Comparison of ENCODE assay signal across 22 cellular contexts in the genomic region with DNA sequence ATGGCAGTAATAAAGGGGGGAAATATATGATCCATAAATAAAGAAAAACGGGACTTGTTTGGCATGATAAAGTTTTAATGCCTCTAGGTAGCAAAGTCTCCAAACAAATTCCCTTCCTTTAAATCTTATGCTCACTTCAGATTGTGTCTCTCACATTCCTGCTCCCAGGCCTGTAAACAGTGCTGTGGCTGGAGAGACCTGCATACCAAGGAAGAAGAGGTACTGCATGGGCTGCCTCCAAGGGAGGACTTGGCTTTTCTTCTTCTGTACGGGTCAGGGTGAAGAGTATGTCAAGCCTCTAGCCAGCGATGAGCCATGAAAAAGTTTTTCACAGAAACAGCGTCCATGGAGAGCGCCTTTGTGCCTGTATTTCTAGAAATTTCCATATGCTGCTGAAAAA.
"Had no signal": no experiment of that assay in that cellular context is flagged by ENCODE, and none has a peak within 500 bp of the region (broad histone marks: within the 10 kb centered on the region; RNA-seq: fewer than 3 reads in every experiment).

No MANE protein-coding gene starts in this region.

- H3K27ac ChIP-seq: epithelial cell of prostate, esophagus muscularis mucosa, gastrocnemius medialis, heart right ventricle, left ventricle myocardium inferior, lower lobe of right lung, right atrium auricular region, sigmoid colon, skin epidermis, suprapubic skin, thyroid gland, upper lobe of left lung, vagina had no signal

- FAIRE-seq: islet of Langerhans had no signal

- H3K4me3 Mint-ChIP-seq: memory B cell, naive B cell, nephron progenitor cell had no signal

- H3K4me1 Mint-ChIP-seq: memory B cell, naive B cell had no signal

- ATAC-seq: gastrocnemius medialis; heart right ventricle; stimulated activated naive CD8-positive, alpha-beta T cell treated with anti-CD3 and anti-CD28 coated beads, Interleukin-15, Interleukin-2, amounts not matched to agents 100 U/mL and 50 U/mL, for 24 hours had no signal

- H3K4me3 ChIP-seq: esophagus muscularis mucosa, gastrocnemius medialis, heart right ventricle, left ventricle myocardium inferior, lower lobe of right lung, right atrium auricular region, sigmoid colon, skin epidermis, suprapubic skin, thyroid gland, upper lobe of left lung, vagina had no signal

- H3K9me3 ChIP-seq: esophagus muscularis mucosa, gastrocnemius medialis, left ventricle myocardium inferior, lower lobe of right lung, right atrium auricular region, sigmoid colon, suprapubic skin, thyroid gland, upper lobe of left lung, vagina had no signal

- DNase-seq: cortex of kidney; effector CD8-positive, alpha-beta T cell; gastrocnemius medialis; heart right ventricle; left ventricle myocardium inferior; lower lobe of right lung; naive B cell; nephron progenitor cell; sigmoid colon; stimulated activated CD4-positive, alpha-beta T cell treated with anti-CD3 and anti-CD28 coated beads, Interleukin-2, amount 100 ng/mL, for 48 hours; stimulated activated naive CD8-positive, alpha-beta T cell treated with anti-CD3 and anti-CD28 coated beads, Interleukin-15, Interleukin-2, amounts not matched to agents 100 U/mL and 50 U/mL, for 24 hours; thyroid gland; upper lobe of left lung had no signal

- H3K27ac Mint-ChIP-seq: memory B cell, naive B cell, nephron progenitor cell had no signal

- H3K36me3 Mint-ChIP-seq: memory B cell, naive B cell had no signal

- H3K4me1 ChIP-seq: esophagus muscularis mucosa, gastrocnemius medialis, heart right ventricle, left ventricle myocardium inferior, lower lobe of right lung, right atrium auricular region, sigmoid colon, suprapubic skin, thyroid gland, upper lobe of left lung, vagina had no signal

- H3K36me3 ChIP-seq: esophagus muscularis mucosa, gastrocnemius medialis, heart right ventricle, left ventricle myocardium inferior, lower lobe of right lung, right atrium auricular region, sigmoid colon, suprapubic skin, thyroid gland, upper lobe of left lung, vagina had no signal

- H3K27me3 ChIP-seq: dorsolateral prefrontal cortex, gastrocnemius medialis, right atrium auricular region, sigmoid colon, suprapubic skin, thyroid gland, upper lobe of left lung, vagina had no signal
